In genomic region chr14:105091335-105092123, GRCh38 we compare ENCODE assay signal across 1 cellular context.
TF ChIP-seq lines count a peak whose summit lies in the region.

No MANE protein-coding gene starts in this region.

TF ChIP-seq in H1, 55 proteins besides CTCF, POLR2A, EP300 and RAD21 (continued from another document):
- no peak for TF ChIP-seq ATF2 (IDR thresholded peaks at IDR 0.05; ENCODE audit: low read length)
- TF ChIP-seq CEBPB (IDR thresholded peaks at IDR 0.05; ENCODE audit: low read depth, low read length) = no peak
- TF ChIP-seq NRF1 (IDR thresholded peaks at IDR 0.05; ENCODE audit: low read depth, low read length) = no peak
- no peak for TF ChIP-seq ATF3 (IDR thresholded peaks at IDR 0.05; ENCODE audit: insufficient read depth, low read depth, low read length)
- TF ChIP-seq MAX (IDR thresholded peaks at IDR 0.05) = no peak
- no peak for TF ChIP-seq SIX5 (IDR thresholded peaks at IDR 0.05; ENCODE audit: low read depth, low read length)
- no peak for TF ChIP-seq POLR2AphosphoS5 (IDR thresholded peaks at IDR 0.05; ENCODE audit: low read depth, low read length)
TF ChIP-seq in H1: peak in this region for 0.
